Comparison of ENCODE assay signal across 8 cellular contexts in genomic region chr3:132210476-132211346, GRCh38.
DNase-seq lines count a peak whose midpoint lies in the region; ATAC-seq and TF ChIP-seq lines count a peak whose summit lies in the region.

No MANE protein-coding gene starts in this region.

- peak; percentile 75 for TF ChIP-seq RAD21 in HCT116 (IDR thresholded peaks at IDR 0.05; ENCODE audit: low read depth)

- no peak overlapping the region for H3K27ac ChIP-seq in HCT116 (ENCODE audit: low read depth, low read length)
- H3K27ac ChIP-seq in RWPE1, result no peak overlapping the region
- H3K27ac ChIP-seq in iPS DF 6.9 (ENCODE audit: low read length), result no peak overlapping the region
- H3K27ac ChIP-seq in gastrocnemius medialis, result no peak overlapping the region

- H3K27me3 ChIP-seq in HCT116 (ENCODE audit: insufficient read depth, low read length) (peaks cover 11% of the 10 kb centered on the region; the same call in 1 of the 2 replicates), iPS DF 6.9 (ENCODE audit: control insufficient read depth, insufficient read depth, low read length) (peaks cover 11% of the 10 kb centered on the region), gastrocnemius medialis (peaks cover 0 to 2% (median 0%) of the 10 kb centered on the region in 3 donors)

- TF ChIP-seq CTCF in Calu3 (IDR thresholded peaks at IDR 0.05; ENCODE audit: unreplicated experiment) (peak; percentile 98), HCT116 (IDR thresholded peaks at IDR 0.05 in 2 of 3, conservative IDR thresholded peaks at IDR 0.05 in 1 of 3; ENCODE audit: borderline replicate concordance in 1 of 3, insufficient read depth in 1 of 3, low read depth in 2 of 3, low read length in 2 of 3) (peak; percentile 60 to 85 (median 85); a peak in 5 of 6 replicates), RWPE1 (conservative IDR thresholded peaks at IDR 0.05; ENCODE audit: low read depth) (peak; percentile 38), gastrocnemius medialis (IDR thresholded peaks at IDR 0.05 in 4 of 5, conservative IDR thresholded peaks at IDR 0.05 in 1 of 5) (no peak)

- no peaks in the 10 kb centered on the region for H3K36me3 Mint-ChIP-seq in Calu3 (ENCODE audit: insufficient read depth, unreplicated experiment)

- H2AFZ ChIP-seq in HCT116 (ENCODE audit: low read depth, low read length, poor library complexity, severe bottlenecking), result no peak overlapping the region

- H3K9me2 ChIP-seq in HCT116 (ENCODE audit: insufficient read depth), result no peaks in the 10 kb centered on the region

- H3K79me2 ChIP-seq in HCT116 (ENCODE audit: insufficient read depth, low read length), result no peaks in the 10 kb centered on the region

- RAD21 ChIA-PET in HCT116 (lab: Charles Lee; ENCODE audit: low non-redundant PET in 1 of 2, low total read pairs in 2 of 2, uncharacterized antibody in 2 of 2, unreplicated experiment in 2 of 2), result interaction anchor here in 1 of 2 experiments (0.6 kb wide), 1 partner anchor 663 kb away, joined by 6 read pairs; no protein-coding TSS in a partner anchor

- H3K9me3 Mint-ChIP-seq in Calu3 (ENCODE audit: low read depth, unreplicated experiment), result no peaks in the 10 kb centered on the region

- BruUV-seq in Calu3 (replicated peaks; lab: Mats Ljungman, UMichigan) (no TSS peak), HCT116 (replicated peaks; lab: Mats Ljungman, UMichigan) (no TSS peak)

- no peak overlapping the region for H3K4me2 ChIP-seq in HCT116 (ENCODE audit: low read length)

- in situ Hi-C loops in gastrocnemius medialis (cut with MboI; ENCODE audit: low sequenced_read_pairs in 4 of 4), result no loop called here

- H4K20me1 ChIP-seq in HCT116 (ENCODE audit: insufficient read depth), result no peaks in the 10 kb centered on the region

- H3K4me1 ChIP-seq in HCT116 (ENCODE audit: control insufficient read depth in 1 of 2, insufficient read depth in 2 of 2, low read length in 2 of 2), result no peaks in the 10 kb centered on the region
- no peaks in the 10 kb centered on the region for H3K4me1 ChIP-seq in iPS DF 6.9 (ENCODE audit: control insufficient read depth, insufficient read depth, low read length)
- no peaks in the 10 kb centered on the region for H3K4me1 ChIP-seq in gastrocnemius medialis

- WGBS in iPS DF 6.9 (ENCODE audit: insufficient coverage, insufficient read length), result no CpG with 5 or more reads among the region's 9 CpGs

- ATAC-seq in HCT116, result peak; percentile 97
- ATAC-seq in GM19467 (IDR thresholded peaks at IDR 0.05; ENCODE audit: unreplicated experiment), result no peak
- ATAC-seq in gastrocnemius medialis, result no peak

- H3K36me3 ChIP-seq in HCT116 (ENCODE audit: control insufficient read depth in 1 of 2, insufficient read depth in 2 of 2, low read length in 2 of 2) (no peaks in the 10 kb centered on the region), iPS DF 6.9 (ENCODE audit: control insufficient read depth, insufficient read depth, low read length) (no peaks in the 10 kb centered on the region), gastrocnemius medialis (no peaks in the 10 kb centered on the region)

- CTCF ChIA-PET in Calu3 (lab: Charles Lee) (interaction anchor here (0.6 to 3.1 kb wide), 26 partner anchors 9 to 1178 kb away, joined by 3 to 26 read pairs (median 4); partner anchors contain the start of gene CPNE4), HCT116 (lab: Charles Lee) (interaction anchor here (0.9 to 2.4 kb wide), 11 partner anchors 10 to 196 kb away, joined by 3 to 19 read pairs (median 5); partner anchors contain the start of gene CPNE4), RWPE1 (lab: Yijun Ruan, JAX) (interaction anchor here (0.5 to 1.9 kb wide), 8 partner anchors 9 to 693 kb away, joined by 3 to 16 read pairs (median 4); partner anchors contain the start of gene CPNE4)

- peak; percentile 84 for DNase-seq in Calu3
- peak; percentile 39 for DNase-seq in HCT116 (ENCODE audit: low read depth, low spot score)
- peak; percentile 23 for DNase-seq in RWPE1 (ENCODE audit: low spot score)
- peak; percentile 45 for DNase-seq in iPS DF 6.9 (ENCODE audit: low read depth, low spot score)
- DNase-seq in gastrocnemius medialis, result no peak
- DNase-seq in AG08396 (ENCODE audit: low spot score), result no peak
- DNase-seq in putamen (ENCODE audit: low spot score), result no peak

- no peak overlapping the region for H3K27ac Mint-ChIP-seq in Calu3 (ENCODE audit: unreplicated experiment)

- H3K9ac ChIP-seq in HCT116 (ENCODE audit: low read length), result no peak overlapping the region

- POLR2A ChIA-PET in HCT116 (lab: Charles Lee) (no interaction called here), RWPE1 (lab: Yijun Ruan, JAX; ENCODE audit: low non-redundant PET) (interaction anchor here (0.6 kb wide), 1 partner anchor 1958 kb away, joined by 3 read pairs; no protein-coding TSS in a partner anchor)

- H3K4me1 Mint-ChIP-seq in Calu3 (ENCODE audit: low read depth, unreplicated experiment), result peaks cover 12% of the 10 kb centered on the region

- no peak overlapping the region for H3K4me3 Mint-ChIP-seq in Calu3 (ENCODE audit: low read depth, unreplicated experiment)

- TF ChIP-seq POLR2A in HCT116 (IDR thresholded peaks at IDR 0.05; ENCODE audit: borderline replicate concordance, extremely low read depth, insufficient read depth, insufficient read length), result no peak
- TF ChIP-seq POLR2A in gastrocnemius medialis (IDR thresholded peaks at IDR 0.05), result no peak

- H3K27me3 Mint-ChIP-seq in Calu3 (ENCODE audit: unreplicated experiment), result no peaks in the 10 kb centered on the region

- no peaks in the 10 kb centered on the region for H3K9me3 ChIP-seq in HCT116 (ENCODE audit: control insufficient read depth in 1 of 2, insufficient read depth in 1 of 2, low read depth in 1 of 2, low read length in 2 of 2)
- H3K9me3 ChIP-seq in iPS DF 6.9 (ENCODE audit: control insufficient read depth, insufficient read depth, low read length), result no peaks in the 10 kb centered on the region
- H3K9me3 ChIP-seq in gastrocnemius medialis, result no peaks in the 10 kb centered on the region

- intact Hi-C loops in Calu3 (cut with micrococcal nuclease; ENCODE audit: unreplicated experiment), result loop anchor here (1.0 to 5.0 kb wide), 5 partner anchors 30 to 1178 kb away; no protein-coding TSS in a partner anchor
- intact Hi-C loops in HCT116 (cut with micrococcal nuclease), result loop anchor here (2.0 kb wide), 1 partner anchor 182 kb away; no protein-coding TSS in a partner anchor
- intact Hi-C loops in gastrocnemius medialis (cut with DNase I; ENCODE audit: low total_unique reads), result no loop called here

- H3K4me3 ChIP-seq in HCT116 (replicated peaks in 1 of 2; ENCODE audit: low read depth in 1 of 2, low read length in 2 of 2) (no peak overlapping the region), iPS DF 6.9 (ENCODE audit: low read length) (no peak overlapping the region), gastrocnemius medialis (no peak overlapping the region)

TF ChIP-seq in HCT116, 20 proteins besides CTCF, POLR2A, EP300 and RAD21:
- TF ChIP-seq YY1 (IDR thresholded peaks at IDR 0.05; ENCODE audit: extremely low read depth, insufficient replicate concordance, low read depth, low read length) (no peak), SRF (IDR thresholded peaks at IDR 0.05; ENCODE audit: low read depth) (no peak), MAX (IDR thresholded peaks at IDR 0.05) (no peak), JUND (IDR thresholded peaks at IDR 0.05) (no peak), SIN3A (IDR thresholded peaks at IDR 0.05; ENCODE audit: low read depth) (no peak), EZH2phosphoT487 (IDR thresholded peaks at IDR 0.05; ENCODE audit: borderline replicate concordance) (no peak), ATF3 (IDR thresholded peaks at IDR 0.05) (no peak), CEBPB (IDR thresholded peaks at IDR 0.05; ENCODE audit: low read depth) (no peak), POLR2AphosphoS5 (IDR thresholded peaks at IDR 0.05; ENCODE audit: low read depth, low read length) (no peak), ZNF274 (IDR thresholded peaks at IDR 0.05; ENCODE audit: low read depth, low read length) (no peak), ELF1 (IDR thresholded peaks at IDR 0.05; ENCODE audit: borderline replicate concordance, low read depth) (no peak), ZBTB33 (IDR thresholded peaks at IDR 0.05; ENCODE audit: extremely low read depth, insufficient replicate concordance, low read length) (no peak), CBX3 (IDR thresholded peaks at IDR 0.05; ENCODE audit: low read depth) (no peak), SP1 (IDR thresholded peaks at IDR 0.05; ENCODE audit: low read depth) (no peak), EZH2 (IDR thresholded peaks at IDR 0.05) (no peak)

Comparison
In these comparisons a context has a peak if more than half of its experiments do, and no peak if none do; other contexts are left out.
1. DNase-seq: peak in Calu3 (single experiment), HCT116 (single experiment), RWPE1 (single experiment) and iPS DF 6.9 (single experiment); none in gastrocnemius medialis (0 of 2), AG08396 (single experiment) and putamen (single experiment).
2. CTCF ChIP-seq: peak in Calu3 (single experiment), HCT116 (3 of 3) and RWPE1 (single experiment); none in gastrocnemius medialis (0 of 5).